ENCODE assay signal across 8 cellular contexts in genomic region chr16:67415872-67416793, GRCh38. TPM values are rescaled to one million over a fixed set of nuclear protein-coding genes. Genes with fewer than 3 reads are reported as not detected.
DNase-seq lines count a peak whose midpoint lies in the region; ATAC-seq and TF ChIP-seq lines count a peak whose summit lies in the region.

Gene ZDHHC1 (minus strand): TSS chr16:67416477. CDS start chr16:67407775, 8,702 bp downstream.

- no peaks in the 10 kb centered on the region for H3K27me3 ChIP-seq in testis

- TF ChIP-seq POLR2A in testis (IDR thresholded peaks at IDR 0.05) = no peak

- no peaks in the 10 kb centered on the region for H3K9me3 Mint-ChIP-seq in natural killer cell

- TF ChIP-seq CTCF in foreskin fibroblast (IDR thresholded peaks at IDR 0.05; ENCODE audit: low read depth, low read length) (peak; percentile 43), natural killer cell (IDR thresholded peaks at IDR 0.05) (peak; percentile 37), testis (IDR thresholded peaks at IDR 0.05) (peak; percentile 38 to 45 (median 42))

- no peaks in the 10 kb centered on the region for H3K36me3 Mint-ChIP-seq in natural killer cell

- peak; percentile 76 for ATAC-seq in HG02588 (IDR thresholded peaks at IDR 0.05; ENCODE audit: unreplicated experiment)
- ATAC-seq in natural killer cell = peak; percentile 87 to 96 (median 95)

- H3K4me1 Mint-ChIP-seq in natural killer cell = peaks cover 6 to 11% of the 10 kb centered on the region in 2 donors

- peaks cover 27% of the 10 kb centered on the region for H3K4me1 ChIP-seq in testis

- H3K4me3 ChIP-seq in GM08714 (ENCODE audit: low read length) (peak within 1 kb of the TSS; percentile 44; the same call in 1 of the 2 replicates), foreskin fibroblast (ENCODE audit: low read depth in 1 of 2, low read length in 2 of 2) (peak within 1 kb of the TSS; percentile 65 to 69), testis (peak within 1 kb of the TSS; percentile 71 to 85)

- H3K4me3 Mint-ChIP-seq in natural killer cell = peak within 1 kb of the TSS; percentile 84

- peak within 1 kb of the TSS; percentile 85 to 89 for H3K27ac ChIP-seq in testis

- H3K27ac Mint-ChIP-seq in natural killer cell = peak within 1 kb of the TSS; percentile 64 to 69

- H3K27me3 Mint-ChIP-seq in natural killer cell (ENCODE audit: low read depth in 2 of 2) = peaks cover 15 to 22% of the 10 kb centered on the region in 2 donors

- DNase-seq in NCI-H510A (lab: John Stamatoyannopoulos, UW) = peak; percentile 44
- peak; percentile 32 for DNase-seq in activated gamma-delta T cell (lab: John Stamatoyannopoulos, UW)
- peak; percentile 67 to 90 for DNase-seq in foreskin fibroblast
- peak; percentile 57 for DNase-seq in natural killer cell
- peak; percentile 81 for DNase-seq in testis
- DNase-seq in mesenteric fat pad (ENCODE audit: low spot score) = no peak

- intact Hi-C loops in natural killer cell (cut with micrococcal nuclease) = no loop called here
- intact Hi-C loops in testis (cut with DNase I; ENCODE audit: low total_unique reads) = no loop called here

- H3K36me3 ChIP-seq in testis (ENCODE audit: low read depth, missing control alignments) = no peaks in the 10 kb centered on the region

- H3K9me3 ChIP-seq in testis = no peaks in the 10 kb centered on the region

- 1 to 2% methylated on average over 51 to 52 of the region's 73 CpGs for WGBS in testis, 2 donors

RNA-seq across cellular contexts. Expression of gene ZDHHC1, which starts in this region (rescaled TPM):
- total RNA-seq in natural killer cell (1 to 10 TPM in 2 of 3 donors, under 1 TPM in 1; 0.88 to 2.5 (median 1.8) TPM), testis (10 to 100 TPM; 62.0 to 62.7 TPM), mesenteric fat pad (9.5 TPM)
- polyA plus RNA-seq in testis (ENCODE audit: insufficient read depth, low read depth, low replicate concordance) = 26.7 TPM
